In the genomic region with DNA sequence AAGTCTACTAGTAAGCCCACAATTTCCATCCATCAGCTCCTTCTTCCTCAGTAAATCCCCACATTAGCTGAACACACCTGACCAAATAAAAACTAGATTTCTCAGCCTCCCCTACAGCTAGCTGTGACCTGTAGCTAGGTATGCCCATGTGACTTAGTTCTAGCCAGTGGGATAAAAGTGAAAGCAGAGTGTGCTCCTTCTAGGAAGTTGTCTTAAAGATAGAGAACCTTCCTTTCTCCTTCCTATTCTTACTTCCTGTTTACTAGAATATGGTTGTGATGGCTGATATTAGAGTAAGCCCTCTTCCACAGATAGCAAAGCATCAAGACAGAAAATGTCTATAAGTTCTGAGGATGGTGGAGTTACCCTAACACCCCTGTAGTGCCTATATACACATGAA, we compare ENCODE assay signal across 9 cellular contexts.
DNase-seq lines count a peak whose midpoint lies in the region; ATAC-seq and TF ChIP-seq lines count a peak whose summit lies in the region.
"Had no signal": no experiment of that assay in that cellular context is flagged by ENCODE, and none has a peak within 500 bp of the region (broad histone marks: within the 10 kb centered on the region; RNA-seq: fewer than 3 reads in every experiment).

No MANE protein-coding gene starts in this region.

- H3K27me3 Mint-ChIP-seq in Calu3 (ENCODE audit: unreplicated experiment): no peaks in the 10 kb centered on the region
- H3K27me3 Mint-ChIP-seq in T-helper 1 cell treated with Interleukin-12 subunit alpha and Interleukin-12 subunit beta and Interleukin-4 antibody, amounts not matched to agents 30 μg/mL and 1 μg/mL, for 36 hours (ENCODE audit: low read depth): no peaks in the 10 kb centered on the region

- peaks cover 23% of the 10 kb centered on the region for H3K4me1 Mint-ChIP-seq in Calu3 (ENCODE audit: low read depth, unreplicated experiment)
- peaks cover 21% of the 10 kb centered on the region for H3K4me1 Mint-ChIP-seq in T-helper 1 cell treated with Interleukin-12 subunit alpha and Interleukin-12 subunit beta and Interleukin-4 antibody, amounts not matched to agents 30 μg/mL and 1 μg/mL, for 36 hours (ENCODE audit: low read depth)

- TF ChIP-seq CTCF in Calu3 (IDR thresholded peaks at IDR 0.05; ENCODE audit: unreplicated experiment) (no peak), left lung (IDR thresholded peaks at IDR 0.05) (no peak), GM10266 (IDR thresholded peaks at IDR 0.05; ENCODE audit: control insufficient read depth, insufficient read depth, low read depth, missing control alignments) (no peak), WERI-Rb-1 (IDR thresholded peaks at IDR 0.05; ENCODE audit: low read depth, low read length) (no peak)

- H3K27me3 ChIP-seq in left lung (no peaks in the 10 kb centered on the region), WERI-Rb-1 (ENCODE audit: insufficient read depth, low read depth, severe bottlenecking) (no peaks in the 10 kb centered on the region)

- H3K4me3 Mint-ChIP-seq in Calu3 (ENCODE audit: low read depth, unreplicated experiment): no peak overlapping the region
- H3K4me3 Mint-ChIP-seq in T-helper 1 cell treated with Interleukin-12 subunit alpha and Interleukin-12 subunit beta and Interleukin-4 antibody, amounts not matched to agents 30 μg/mL and 1 μg/mL, for 36 hours: peak overlapping the region; percentile 47

- no peak overlapping the region for H3K27ac Mint-ChIP-seq in Calu3 (ENCODE audit: unreplicated experiment)
- H3K27ac Mint-ChIP-seq in T-helper 1 cell treated with Interleukin-12 subunit alpha and Interleukin-12 subunit beta and Interleukin-4 antibody, amounts not matched to agents 30 μg/mL and 1 μg/mL, for 36 hours: peak overlapping the region; percentile 53

- H3K4me3 ChIP-seq in left lung (no peak overlapping the region), WERI-Rb-1 (ENCODE audit: low read depth, low read length) (no peak overlapping the region)
- H3K4me3 ChIP-seq: SK-N-MC had no signal

- DNase-seq in Calu3 (peak; percentile 7), left lung (no peak), GM10266 (ENCODE audit: extremely low spot score) (no peak), WERI-Rb-1 (no peak)
- DNase-seq: NCI-H1092 had no signal

- intact Hi-C loops in Calu3 (cut with micrococcal nuclease; ENCODE audit: unreplicated experiment) (no loop called here), left lung (cut with DNase I) (no loop called here)

- H3K9me3 Mint-ChIP-seq in Calu3 (ENCODE audit: low read depth, unreplicated experiment): no peaks in the 10 kb centered on the region
- H3K9me3 Mint-ChIP-seq in T-helper 1 cell treated with Interleukin-12 subunit alpha and Interleukin-12 subunit beta and Interleukin-4 antibody, amounts not matched to agents 30 μg/mL and 1 μg/mL, for 36 hours: no peaks in the 10 kb centered on the region

- H3K36me3 ChIP-seq in left lung (peaks cover 0 to 28% of the 10 kb centered on the region in 2 donors), WERI-Rb-1 (peaks cover 66% of the 10 kb centered on the region)

- peaks cover 4% of the 10 kb centered on the region for H3K36me3 Mint-ChIP-seq in Calu3 (ENCODE audit: insufficient read depth, unreplicated experiment)
- peaks cover 9% of the 10 kb centered on the region for H3K36me3 Mint-ChIP-seq in T-helper 1 cell treated with Interleukin-12 subunit alpha and Interleukin-12 subunit beta and Interleukin-4 antibody, amounts not matched to agents 30 μg/mL and 1 μg/mL, for 36 hours (ENCODE audit: low read depth)

- BruUV-seq in Calu3 (replicated peaks; lab: Mats Ljungman, UMichigan): no TSS peak

- peaks cover 0 to 29% of the 10 kb centered on the region in 2 donors for H3K4me1 ChIP-seq in left lung

- ATAC-seq in HG03354 (IDR thresholded peaks at IDR 0.05; ENCODE audit: poor library complexity, severe bottlenecking, unreplicated experiment) (peak; percentile 39), left lung (peak; percentile 80), HG02642 (IDR thresholded peaks at IDR 0.05; ENCODE audit: poor library complexity, unreplicated experiment) (no peak)

- H3K9me3 ChIP-seq in left lung (no peaks in the 10 kb centered on the region), WERI-Rb-1 (ENCODE audit: severe bottlenecking) (no peaks in the 10 kb centered on the region)

- CTCF ChIA-PET in Calu3 (lab: Charles Lee): no interaction called here

- H3K27ac ChIP-seq in left lung (peak overlapping the region in 1 of 2 donors; percentile 7), WERI-Rb-1 (no peak overlapping the region)
- H3K27ac ChIP-seq: SK-N-MC had no signal
